ENCODE assay signal across 25 cellular contexts in genomic region chr5:66356011-66356565, GRCh38.
DNase-seq lines count a peak whose midpoint lies in the region; ATAC-seq and TF ChIP-seq lines count a peak whose summit lies in the region.
"Had no signal": no experiment of that assay in that cellular context is flagged by ENCODE, and none has a peak within 500 bp of the region (broad histone marks: within the 10 kb centered on the region; RNA-seq: fewer than 3 reads in every experiment).

No MANE protein-coding gene starts in this region.

- ATAC-seq in RWPE2 (ENCODE audit: low read depth) (peak; percentile 48; the same call in 1 of the 3 replicates), HG02884 (IDR thresholded peaks at IDR 0.05; ENCODE audit: unreplicated experiment) (no peak), GM19397 (IDR thresholded peaks at IDR 0.05; ENCODE audit: unreplicated experiment) (no peak)

- no peak overlapping the region for H3K4me3 ChIP-seq in RWPE2 (ENCODE audit: severe bottlenecking)
- H3K4me3 ChIP-seq in fibroblast of pulmonary artery (replicated peaks; ENCODE audit: low read depth, low read length): no peak overlapping the region
- H3K4me3 ChIP-seq: ascending aorta, MG63, right lobe of liver, upper lobe of left lung had no signal

- H3K9me3 ChIP-seq in RWPE2 (ENCODE audit: severe bottlenecking): no peaks in the 10 kb centered on the region
- H3K9me3 ChIP-seq: ascending aorta, Caco-2, MG63, right lobe of liver, SK-N-SH, upper lobe of left lung had no signal

- H3K27ac ChIP-seq in RWPE2 (ENCODE audit: poor library complexity, severe bottlenecking): no peak overlapping the region
- H3K27ac ChIP-seq: ascending aorta, C4-2B, right lobe of liver, upper lobe of left lung had no signal

- no peaks in the 10 kb centered on the region for H3K36me3 ChIP-seq in RWPE2 (ENCODE audit: low read depth)
- H3K36me3 ChIP-seq: ascending aorta, MG63, right lobe of liver, upper lobe of left lung had no signal

- H3K4me1 ChIP-seq in RWPE2 (ENCODE audit: insufficient read depth, poor library complexity, severe bottlenecking): no peaks in the 10 kb centered on the region
- H3K4me1 ChIP-seq: ascending aorta, Caco-2, right lobe of liver, upper lobe of left lung had no signal

- no peaks in the 10 kb centered on the region for H3K27me3 ChIP-seq in RWPE2 (ENCODE audit: insufficient read depth, poor library complexity, severe bottlenecking)
- H3K27me3 ChIP-seq: ascending aorta, MG63, right lobe of liver, upper lobe of left lung had no signal

- no peak for TF ChIP-seq CTCF in RWPE2 (IDR thresholded peaks at IDR 0.05; ENCODE audit: poor library complexity, severe bottlenecking)
- no peak for TF ChIP-seq CTCF in fibroblast of pulmonary artery (IDR thresholded peaks at IDR 0.05; ENCODE audit: low read length, missing control alignments)

- peak; percentile 14 for DNase-seq in AG08395 (ENCODE audit: low spot score)
- peak; percentile 48 for DNase-seq in GM03348 (ENCODE audit: low spot score)
- no peak for DNase-seq in RWPE2 (ENCODE audit: low spot score)
- peak; percentile 17 for DNase-seq in fibroblast of pulmonary artery (ENCODE audit: low read depth)
- no peak for DNase-seq in activated CD8-positive, alpha-beta memory T cell treated with anti-CD3 and anti-CD28 coated beads, Interleukin-2, amount 50 U/mL, for 48 hours
- no peak for DNase-seq in NCI-H146 treated with DMSO at 0.1 percent for 48 hours (lab: John Stamatoyannopoulos, UW; ENCODE audit: unreplicated experiment)
- DNase-seq: activated CD4-positive, alpha-beta memory T cell treated with anti-CD3 and anti-CD28 coated beads, Interleukin-2, amount 10 ng/mL, durations not matched to agents 7 days and 5 days; activated CD4-positive, CD25-positive, alpha-beta regulatory T cell treated with anti-CD3 and anti-CD28 coated beads, Interleukin-2, amount 50 U/mL, for 72 hours; activated T-cell treated with anti-CD3 and anti-CD28 coated beads for 4 hours; Caco-2; KBM-7; MG63; NCI-H1417 treated with DMSO at 0.1 percent for 48 hours; NCI-H2081 treated with DMSO at 0.1 percent for 48 hours; NCI-H774; nephron progenitor cell; right lobe of liver; SK-N-SH; stimulated activated CD4-positive, alpha-beta T cell treated with anti-CD3 and anti-CD28 coated beads, Interleukin-2, amount 100 ng/mL, for 48 hours; substantia nigra; upper lobe of left lung had no signal

Comparison
In these comparisons a context has a peak if more than half of its experiments do, and no peak if none do; other contexts are left out.
1. DNase-seq: peak in AG08395 (single experiment), GM03348 (single experiment) and fibroblast of pulmonary artery (single experiment); none in RWPE2 (single experiment), activated CD8-positive, alpha-beta memory T cell treated with anti-CD3 and anti-CD28 coated beads, Interleukin-2, amount 50 U/mL, for 48 hours (single experiment) and NCI-H146 treated with DMSO at 0.1 percent for 48 hours (single experiment).